ENCODE assay signal across 8 cellular contexts in genomic region chrX:130165181-130165702, GRCh38. TPM values are rescaled to one million over a fixed set of nuclear protein-coding genes. Genes with fewer than 3 reads are reported as not detected.
DNase-seq lines count a peak whose midpoint lies in the region; ATAC-seq and TF ChIP-seq lines count a peak whose summit lies in the region.

No MANE protein-coding gene starts in this region.

- H3K27ac ChIP-seq in psoas muscle = peak overlapping the region; percentile 88

- WGBS in psoas muscle, 3 donors = 0 to 29% (median 1%) methylated on average over 19 to 32 of the region's 32 CpGs

- H3K27me3 ChIP-seq in psoas muscle (ENCODE audit: insufficient read depth in 3 of 3, low read length in 2 of 3) = no peaks in the 10 kb centered on the region

- no peaks in the 10 kb centered on the region for H3K36me3 Mint-ChIP-seq in activated T-cell treated with anti-CD3 and anti-CD28 coated beads, Interleukin-2, amount 50 U/mL, for 4 hours (ENCODE audit: insufficient read depth)
- H3K36me3 Mint-ChIP-seq in WTC11 (no peaks in the 10 kb centered on the region), glutamatergic neuron (ENCODE audit: unreplicated experiment) (no peaks in the 10 kb centered on the region)

- H3K27ac Mint-ChIP-seq in WTC11 (peak overlapping the region; percentile 97), glutamatergic neuron (ENCODE audit: unreplicated experiment) (peak overlapping the region; percentile 76)

- CTCF ChIA-PET in WTC11 (lab: Charles Lee) = interaction anchor here (0.8 kb wide), 1 partner anchor 44 kb away, joined by 5 read pairs; no protein-coding TSS in a partner anchor

- peaks cover 11% of the 10 kb centered on the region for H3K4me1 ChIP-seq in psoas muscle

- H3K36me3 ChIP-seq in psoas muscle (ENCODE audit: insufficient read depth in 1 of 2, low read depth in 1 of 2) = no peaks in the 10 kb centered on the region

- POLR2A ChIA-PET in WTC11 (lab: Charles Lee) = interaction anchor here (0.6 to 1.1 kb wide), 4 partner anchors 15 to 63 kb away, joined by 3 to 8 read pairs (median 5); no protein-coding TSS in a partner anchor

- intact Hi-C loops in psoas muscle (cut with DNase I) = no loop called here

- TF ChIP-seq CTCF in WTC11 (IDR thresholded peaks at IDR 0.05) = no peak
- no peak for TF ChIP-seq CTCF in glutamatergic neuron (IDR thresholded peaks at IDR 0.05; ENCODE audit: partially characterized antibody, unreplicated experiment)
- TF ChIP-seq CTCF in psoas muscle (IDR thresholded peaks at IDR 0.05) = no peak

- H3K4me1 Mint-ChIP-seq in activated T-cell treated with anti-CD3 and anti-CD28 coated beads, Interleukin-2, amount 50 U/mL, for 4 hours (ENCODE audit: low read depth) = peaks cover 23% of the 10 kb centered on the region
- peaks cover 12% of the 10 kb centered on the region for H3K4me1 Mint-ChIP-seq in WTC11
- peaks cover 4% of the 10 kb centered on the region for H3K4me1 Mint-ChIP-seq in glutamatergic neuron (ENCODE audit: low read depth, unreplicated experiment)

- H3K27me3 Mint-ChIP-seq in activated T-cell treated with anti-CD3 and anti-CD28 coated beads, Interleukin-2, amount 50 U/mL, for 4 hours (ENCODE audit: low read depth) = no peaks in the 10 kb centered on the region
- H3K27me3 Mint-ChIP-seq in WTC11 (ENCODE audit: low read depth) = no peaks in the 10 kb centered on the region
- H3K27me3 Mint-ChIP-seq in glutamatergic neuron (ENCODE audit: unreplicated experiment) = no peaks in the 10 kb centered on the region

- peak; percentile 19 to 21 for ATAC-seq in activated T-cell treated with anti-CD3 and anti-CD28 coated beads, Interleukin-2, amount 50 U/mL, for 4 hours
- ATAC-seq in WTC11 (peak; percentile 63), psoas muscle (peak; percentile 52 to 66 (median 56)), GM21381 (IDR thresholded peaks at IDR 0.05; ENCODE audit: unreplicated experiment) (no peak), GM21737 (IDR thresholded peaks at IDR 0.05; ENCODE audit: unreplicated experiment) (no peak)

- no peak for DNase-seq in activated T-cell treated with anti-CD3 and anti-CD28 coated beads, Interleukin-2, amount 50 U/mL, for 4 hours
- DNase-seq in activated T-cell treated with anti-CD3 and anti-CD28 coated beads for 4 hours (no peak), WTC11 (ENCODE audit: low spot score) (no peak), glutamatergic neuron (no peak), psoas muscle (no peak), NCI-H226 (no peak)

- H3K9me3 ChIP-seq in psoas muscle = no peaks in the 10 kb centered on the region

- no peaks in the 10 kb centered on the region for H3K9me3 Mint-ChIP-seq in activated T-cell treated with anti-CD3 and anti-CD28 coated beads, Interleukin-2, amount 50 U/mL, for 4 hours
- H3K9me3 Mint-ChIP-seq in WTC11 (no peaks in the 10 kb centered on the region), glutamatergic neuron (ENCODE audit: unreplicated experiment) (peaks cover 3% of the 10 kb centered on the region)

- peak overlapping the region; percentile 95 for H3K4me3 Mint-ChIP-seq in activated T-cell treated with anti-CD3 and anti-CD28 coated beads, Interleukin-2, amount 50 U/mL, for 4 hours
- H3K4me3 Mint-ChIP-seq in WTC11 (peak overlapping the region; percentile 94), glutamatergic neuron (ENCODE audit: unreplicated experiment) (peak overlapping the region; percentile 99)

- H3K4me3 ChIP-seq in psoas muscle = peak overlapping the region; percentile 77

TF ChIP-seq in WTC11, 78 proteins besides CTCF, POLR2A, EP300 and RAD21:
- peak; percentile 19; the same call in 1 of the 2 replicates for TF ChIP-seq ARID4B (CRISPR knock-in tag; IDR thresholded peaks at IDR 0.05; ENCODE audit: borderline replicate concordance)
- no peak for TF ChIP-seq JUN (CRISPR knock-in tag; IDR thresholded peaks at IDR 0.05)
- no peak for TF ChIP-seq ZNF138 (CRISPR knock-in tag; conservative IDR thresholded peaks at IDR 0.05)

RNA-seq across cellular contexts. Expression of gene AIFM1, which starts 0.4 kb away (rescaled TPM):
- 10 to 100 TPM; 45.2 to 54.5 (median 51.9) TPM for total RNA-seq in activated T-cell treated with anti-CD3 and anti-CD28 coated beads, Interleukin-2, amount 50 U/mL, for 4 hours
- total RNA-seq in WTC11 (2021) (53.5 to 55.9 TPM (median 55.0 TPM) in 3 replicates), glutamatergic neuron (ENCODE audit: unreplicated experiment) (29.1 TPM), psoas muscle (10 to 100 TPM; 48.6 to 59.9 (median 53.1) TPM)
- 10 to 100 TPM; 53.8 to 61.6 (median 59.5) TPM for polyA plus RNA-seq in psoas muscle

RNA-seq across cellular contexts. Expression of gene RAB33A, which starts 6.5 kb away (rescaled TPM):
- total RNA-seq in activated T-cell treated with anti-CD3 and anti-CD28 coated beads, Interleukin-2, amount 50 U/mL, for 4 hours = 10 to 100 TPM; 10.6 to 13.6 (median 11.0) TPM
- total RNA-seq in WTC11 (2021) = 2.1 to 3.1 TPM (median 3.0 TPM) in 3 replicates
- 13.3 TPM for total RNA-seq in glutamatergic neuron (ENCODE audit: unreplicated experiment)
- under 1 TPM in 2 of 4 donors, not detected in 2; 0.21 to 0.30 TPM for total RNA-seq in psoas muscle
- polyA plus RNA-seq in psoas muscle = under 1 TPM; 0.03 to 0.16 (median 0.13) TPM

RNA-seq across cellular contexts. Expression of gene ELF4, which starts 54.9 kb away (rescaled TPM):
- total RNA-seq in activated T-cell treated with anti-CD3 and anti-CD28 coated beads, Interleukin-2, amount 50 U/mL, for 4 hours = 10 to 100 TPM; 22.7 to 26.5 (median 23.0) TPM
- total RNA-seq in WTC11 (2021) = 1.7 to 1.9 TPM (median 1.9 TPM) in 3 replicates
- total RNA-seq in glutamatergic neuron (ENCODE audit: unreplicated experiment) = 0.10 TPM
- total RNA-seq in psoas muscle = 1 to 10 TPM; 1.5 to 2.9 (median 2.2) TPM
- polyA plus RNA-seq in psoas muscle = 1 to 10 TPM in 1 of 3 donors, under 1 TPM in 2; 0.55 to 1.2 (median 0.76) TPM

Comparison
In these comparisons a context has a peak if more than half of its experiments do, and no peak if none do; other contexts are left out.
1. ATAC-seq: peak in activated T-cell treated with anti-CD3 and anti-CD28 coated beads, Interleukin-2, amount 50 U/mL, for 4 hours (2 of 2), WTC11 (single experiment) and psoas muscle (4 of 4); none in GM21381 (single experiment) and GM21737 (single experiment).
2. Peak in every context shown above with its lines, with median percentiles within 50 percentile points of each other: H3K4me3 Mint-ChIP-seq.